ENCODE assay signal across 8 cellular contexts in genomic region chr2:159286709-159287441, GRCh38. TPM values are rescaled to one million over a fixed set of nuclear protein-coding genes. Genes with fewer than 3 reads are reported as not detected.
DNase-seq lines count a peak whose midpoint lies in the region; ATAC-seq and TF ChIP-seq lines count a peak whose summit lies in the region.

No MANE protein-coding gene starts in this region.

- no peaks in the 10 kb centered on the region for H3K36me3 ChIP-seq in kidney epithelial cell (ENCODE audit: control insufficient read depth, insufficient read depth, low read length)

- ATAC-seq in GM19043 (IDR thresholded peaks at IDR 0.05; ENCODE audit: low read depth, unreplicated experiment) (peak; percentile 83), HG03354 (IDR thresholded peaks at IDR 0.05; ENCODE audit: poor library complexity, severe bottlenecking, unreplicated experiment) (peak; percentile 90)

- DNase-seq in AG20443 (ENCODE audit: low spot score) = peak; percentile 100
- peak; percentile 86 for DNase-seq in NCI-H446 treated with DMSO at 0.1 percent for 48 hours (lab: John Stamatoyannopoulos, UW)
- peak; percentile 95 for DNase-seq in activated CD4-positive, CD25-positive, alpha-beta regulatory T cell treated with anti-CD3 and anti-CD28 coated beads, Interleukin-2, amount 50 U/mL, for 72 hours
- DNase-seq in cerebellar nuclear complex (lab: John Stamatoyannopoulos, UW) = peak; percentile 79 to 91
- peak; percentile 63 for DNase-seq in kidney epithelial cell (ENCODE audit: low read depth)
- DNase-seq in stimulated activated CD4-positive, alpha-beta T cell treated with anti-CD3 and anti-CD28 coated beads, Interleukin-15, amount 100 ng/mL, for 24 hours = peak; percentile 99

- TF ChIP-seq CTCF in kidney epithelial cell (IDR thresholded peaks at IDR 0.05; ENCODE audit: insufficient read depth, low read length, poor library complexity, severe bottlenecking) = no peak

- no peaks in the 10 kb centered on the region for H3K27me3 ChIP-seq in kidney epithelial cell (ENCODE audit: control insufficient read depth, insufficient read depth, low read length)

- H3K4me3 ChIP-seq in kidney epithelial cell (ENCODE audit: low read depth, low read length) = peak overlapping the region; percentile 55

RNA-seq across cellular contexts. Expression of gene WDSUB1, which starts 0.4 kb away (rescaled TPM):
- 6.7 and 8.0 TPM in 2 replicates for total RNA-seq in kidney epithelial cell

Comparison
In these comparisons a context has a peak if more than half of its experiments do, and no peak if none do; other contexts are left out.
1. Peak in every context shown above with its lines: DNase-seq, ATAC-seq and H3K4me3 ChIP-seq.